ENCODE assay signal across 19 cellular contexts in genomic region chr3:152373379-152373778, GRCh38.
DNase-seq lines count a peak whose midpoint lies in the region; ATAC-seq and TF ChIP-seq lines count a peak whose summit lies in the region.
"Had no signal": no experiment of that assay in that cellular context is flagged by ENCODE, and none has a peak within 500 bp of the region (broad histone marks: within the 10 kb centered on the region; RNA-seq: fewer than 3 reads in every experiment).

No MANE protein-coding gene starts in this region.

- peaks cover 15% of the 10 kb centered on the region for H3K9me3 Mint-ChIP-seq in activated CD8-positive, alpha-beta T cell treated with anti-CD3 and anti-CD28 coated beads for 36 hours
- H3K9me3 Mint-ChIP-seq in activated CD8-positive, alpha-beta T cell treated with anti-CD3 and anti-CD28 coated beads, Interleukin-2, amount 10 ng/mL, durations not matched to agents 7 days and 5 days (ENCODE audit: insufficient read depth), result no peaks in the 10 kb centered on the region
- peaks cover 12% of the 10 kb centered on the region for H3K9me3 Mint-ChIP-seq in GM23338
- H3K9me3 Mint-ChIP-seq in effector memory CD8-positive, alpha-beta T cell, result peaks cover 2 to 11% of the 10 kb centered on the region in 2 donors

- no peak for DNase-seq in activated CD8-positive, alpha-beta T cell treated with anti-CD3 and anti-CD28 coated beads for 36 hours
- no peak for DNase-seq in activated CD8-positive, alpha-beta T cell treated with anti-CD3 and anti-CD28 coated beads, Interleukin-2, amount 10 ng/mL, durations not matched to agents 7 days and 5 days
- DNase-seq in GM23338 (ENCODE audit: low spot score) (no peak), sciatic nerve (ENCODE audit: low spot score) (no peak), NCI-H446 treated with DMSO at 0.1 percent for 48 hours (lab: John Stamatoyannopoulos, UW) (no peak)
- DNase-seq in effector memory CD8-positive, alpha-beta T cell, result no peak
- DNase-seq: activated gamma-delta T cell; DMS79 treated with DMSO at 0.1 percent for 48 hours; dorsolateral prefrontal cortex; NCI-H1436; stimulated activated CD4-positive, alpha-beta T cell treated with anti-CD3 and anti-CD28 coated beads, Interleukin-15, amount 100 ng/mL, for 24 hours; stimulated activated naive CD8-positive, alpha-beta T cell treated with anti-CD3 and anti-CD28 coated beads, Interleukin-15, amount 100 ng/mL, for 72 hours had no signal

- peak; percentile 47 for ATAC-seq in activated CD8-positive, alpha-beta T cell treated with anti-CD3 and anti-CD28 coated beads for 36 hours
- no peak for ATAC-seq in activated CD8-positive, alpha-beta T cell treated with anti-CD3 and anti-CD28 coated beads, Interleukin-2, amount 10 ng/mL, durations not matched to agents 7 days and 5 days
- ATAC-seq in GM23338 (no peak), sciatic nerve (peak; percentile 22), GM21528 (IDR thresholded peaks at IDR 0.05; ENCODE audit: low FRiP score, unreplicated experiment) (no peak), HG03159 (IDR thresholded peaks at IDR 0.05; ENCODE audit: unreplicated experiment) (no peak)
- ATAC-seq in effector memory CD8-positive, alpha-beta T cell (replicated peaks), result peak; percentile 60
- ATAC-seq: A549; esophagus mucosa; stimulated activated naive CD8-positive, alpha-beta T cell treated with anti-CD3 and anti-CD28 coated beads, Interleukin-15, amount 100 ng/mL, for 72 hours had no signal

- H3K4me1 Mint-ChIP-seq in activated CD8-positive, alpha-beta T cell treated with anti-CD3 and anti-CD28 coated beads for 36 hours (ENCODE audit: low read depth), result peaks cover 86% of the 10 kb centered on the region
- H3K4me1 Mint-ChIP-seq in activated CD8-positive, alpha-beta T cell treated with anti-CD3 and anti-CD28 coated beads, Interleukin-2, amount 10 ng/mL, durations not matched to agents 7 days and 5 days (ENCODE audit: low read depth), result peaks cover 61% of the 10 kb centered on the region
- H3K4me1 Mint-ChIP-seq in GM23338, result peaks cover 14% of the 10 kb centered on the region
- H3K4me1 Mint-ChIP-seq in effector memory CD8-positive, alpha-beta T cell (ENCODE audit: low read depth in 2 of 2), result peaks cover 64 to 73% of the 10 kb centered on the region in 2 donors

- peaks cover 77% of the 10 kb centered on the region for H3K79me2 ChIP-seq in GM23338 (replicated peaks; ENCODE audit: insufficient read depth)

- POLR2A ChIA-PET in activated CD8-positive, alpha-beta T cell treated with anti-CD3 and anti-CD28 coated beads for 36 hours (lab: Charles Lee), result interaction anchor here (0.7 to 2.0 kb wide), 2 partner anchors 14 to 129 kb away, joined by 3 to 7 read pairs; no protein-coding TSS in a partner anchor
- POLR2A ChIA-PET in activated CD8-positive, alpha-beta T cell treated with anti-CD3 and anti-CD28 coated beads, Interleukin-2, amount 10 ng/mL, durations not matched to agents 7 days and 5 days (lab: Charles Lee), result interaction anchor here (1.4 kb wide), 1 partner anchor 129 kb away, joined by 4 read pairs; no protein-coding TSS in a partner anchor

- no peaks in the 10 kb centered on the region for H3F3A ChIP-seq in GM23338 (replicated peaks; ENCODE audit: low read depth)

- no peaks in the 10 kb centered on the region for H3K4me1 ChIP-seq in GM23338 (ENCODE audit: insufficient read depth)

- CTCF ChIA-PET in activated CD8-positive, alpha-beta T cell treated with anti-CD3 and anti-CD28 coated beads for 36 hours (lab: Charles Lee), result interaction anchor here (1.9 to 2.7 kb wide), 2 partner anchors 9 to 71 kb away, joined by 6 to 15 read pairs; no protein-coding TSS in a partner anchor
- CTCF ChIA-PET in activated CD8-positive, alpha-beta T cell treated with anti-CD3 and anti-CD28 coated beads, Interleukin-2, amount 10 ng/mL, durations not matched to agents 7 days and 5 days (lab: Charles Lee), result no interaction called here

- TF ChIP-seq CTCF in activated CD8-positive, alpha-beta T cell treated with anti-CD3 and anti-CD28 coated beads for 36 hours (IDR thresholded peaks at IDR 0.05), result no peak
- no peak for TF ChIP-seq CTCF in GM23338 (conservative IDR thresholded peaks at IDR 0.05; ENCODE audit: low read depth in 2 of 2)

- no peak overlapping the region for H2AFZ ChIP-seq in GM23338

- H3K4me3 Mint-ChIP-seq in activated CD8-positive, alpha-beta T cell treated with anti-CD3 and anti-CD28 coated beads for 36 hours, result no peak overlapping the region
- H3K4me3 Mint-ChIP-seq in activated CD8-positive, alpha-beta T cell treated with anti-CD3 and anti-CD28 coated beads, Interleukin-2, amount 10 ng/mL, durations not matched to agents 7 days and 5 days, result no peak overlapping the region
- H3K4me3 Mint-ChIP-seq in GM23338, result no peak overlapping the region
- H3K4me3 Mint-ChIP-seq in effector memory CD8-positive, alpha-beta T cell, result peak overlapping the region; percentile 46 to 54
- H3K4me3 Mint-ChIP-seq: brain had no signal

- no peak overlapping the region for H3K4me2 ChIP-seq in GM23338

- no peaks in the 10 kb centered on the region for H3K27me3 Mint-ChIP-seq in activated CD8-positive, alpha-beta T cell treated with anti-CD3 and anti-CD28 coated beads for 36 hours
- H3K27me3 Mint-ChIP-seq in activated CD8-positive, alpha-beta T cell treated with anti-CD3 and anti-CD28 coated beads, Interleukin-2, amount 10 ng/mL, durations not matched to agents 7 days and 5 days (ENCODE audit: low read depth), result no peaks in the 10 kb centered on the region
- H3K27me3 Mint-ChIP-seq in GM23338 (ENCODE audit: insufficient read depth, low read depth, poor library complexity), result no peaks in the 10 kb centered on the region
- no peaks in the 10 kb centered on the region for H3K27me3 Mint-ChIP-seq in effector memory CD8-positive, alpha-beta T cell
- H3K27me3 Mint-ChIP-seq: brain; stimulated activated naive CD8-positive, alpha-beta T cell treated with anti-CD3 and anti-CD28 coated beads, Interleukin-15, amount 100 ng/mL, for 72 hours had no signal

- no peak overlapping the region for H3K27ac ChIP-seq in GM23338 (ENCODE audit: low read depth)
- H3K27ac ChIP-seq: C4-2B had no signal

- H3K36me3 ChIP-seq in GM23338 (ENCODE audit: insufficient read depth), result no peaks in the 10 kb centered on the region
- H3K36me3 ChIP-seq: HAP-1 had no signal

- H3K4me3 ChIP-seq in GM23338, result no peak overlapping the region
- H3K4me3 ChIP-seq: A549, dorsolateral prefrontal cortex, HAP-1 had no signal

- peaks cover 84% of the 10 kb centered on the region for H3K36me3 Mint-ChIP-seq in activated CD8-positive, alpha-beta T cell treated with anti-CD3 and anti-CD28 coated beads for 36 hours (ENCODE audit: low read depth)
- H3K36me3 Mint-ChIP-seq in activated CD8-positive, alpha-beta T cell treated with anti-CD3 and anti-CD28 coated beads, Interleukin-2, amount 10 ng/mL, durations not matched to agents 7 days and 5 days (ENCODE audit: low read depth), result peaks cover 77% of the 10 kb centered on the region
- peaks cover 16% of the 10 kb centered on the region for H3K36me3 Mint-ChIP-seq in GM23338 (ENCODE audit: low read depth)
- H3K36me3 Mint-ChIP-seq in effector memory CD8-positive, alpha-beta T cell (ENCODE audit: insufficient read depth), result peaks cover 41% of the 10 kb centered on the region

- H3K9me2 ChIP-seq in GM23338 (ENCODE audit: insufficient read depth), result no peaks in the 10 kb centered on the region

- H3K27ac Mint-ChIP-seq in activated CD8-positive, alpha-beta T cell treated with anti-CD3 and anti-CD28 coated beads for 36 hours, result peak overlapping the region; percentile 78
- no peak overlapping the region for H3K27ac Mint-ChIP-seq in activated CD8-positive, alpha-beta T cell treated with anti-CD3 and anti-CD28 coated beads, Interleukin-2, amount 10 ng/mL, durations not matched to agents 7 days and 5 days
- 0 out of 2 replicates have a peak overlapping the region, but pooled peaks have one; percentile 36 for H3K27ac Mint-ChIP-seq in GM23338
- peak overlapping the region; percentile 91 to 93 for H3K27ac Mint-ChIP-seq in effector memory CD8-positive, alpha-beta T cell
- H3K27ac Mint-ChIP-seq: brain; stimulated activated naive CD8-positive, alpha-beta T cell treated with anti-CD3 and anti-CD28 coated beads, Interleukin-15, amount 100 ng/mL, for 72 hours had no signal

- H3K27me3 ChIP-seq in GM23338 (ENCODE audit: insufficient read depth), result no peaks in the 10 kb centered on the region
- H3K27me3 ChIP-seq: dorsolateral prefrontal cortex had no signal

- no peaks in the 10 kb centered on the region; the same call in 1 of the 2 replicates for H4K20me1 ChIP-seq in GM23338 (replicated peaks; ENCODE audit: insufficient read depth)

- intact Hi-C loops in activated CD8-positive, alpha-beta T cell treated with anti-CD3 and anti-CD28 coated beads for 36 hours (cut with micrococcal nuclease), result no loop called here
- intact Hi-C loops in sciatic nerve (cut with DNase I), result no loop called here

TF ChIP-seq in GM23338, 12 proteins besides CTCF, POLR2A, EP300 and RAD21 (continues in another document):
- no peak for TF ChIP-seq ZNF114 (CRISPR knock-in tag; IDR thresholded peaks at IDR 0.05)
- no peak for TF ChIP-seq STAT1 (IDR thresholded peaks at IDR 0.05; ENCODE audit: unreplicated experiment)
- TF ChIP-seq POLR2AphosphoS5 (IDR thresholded peaks at IDR 0.05; ENCODE audit: low read depth), result no peak
- no peak for TF ChIP-seq NANOG (IDR thresholded peaks at IDR 0.05; ENCODE audit: borderline replicate concordance)

Comparison
In these comparisons a context has a peak if more than half of its experiments do, and no peak if none do; other contexts are left out.
1. ATAC-seq: peak in activated CD8-positive, alpha-beta T cell treated with anti-CD3 and anti-CD28 coated beads for 36 hours (single experiment), effector memory CD8-positive, alpha-beta T cell (single experiment) and sciatic nerve (single experiment); none in activated CD8-positive, alpha-beta T cell treated with anti-CD3 and anti-CD28 coated beads, Interleukin-2, amount 10 ng/mL, durations not matched to agents 7 days and 5 days (single experiment), GM23338 (single experiment), GM21528 (single experiment) and HG03159 (single experiment).
2. H3K4me3 Mint-ChIP-seq: peak in effector memory CD8-positive, alpha-beta T cell (2 of 2); none in activated CD8-positive, alpha-beta T cell treated with anti-CD3 and anti-CD28 coated beads for 36 hours (single experiment), activated CD8-positive, alpha-beta T cell treated with anti-CD3 and anti-CD28 coated beads, Interleukin-2, amount 10 ng/mL, durations not matched to agents 7 days and 5 days (single experiment) and GM23338 (single experiment).